In the genomic region with DNA sequence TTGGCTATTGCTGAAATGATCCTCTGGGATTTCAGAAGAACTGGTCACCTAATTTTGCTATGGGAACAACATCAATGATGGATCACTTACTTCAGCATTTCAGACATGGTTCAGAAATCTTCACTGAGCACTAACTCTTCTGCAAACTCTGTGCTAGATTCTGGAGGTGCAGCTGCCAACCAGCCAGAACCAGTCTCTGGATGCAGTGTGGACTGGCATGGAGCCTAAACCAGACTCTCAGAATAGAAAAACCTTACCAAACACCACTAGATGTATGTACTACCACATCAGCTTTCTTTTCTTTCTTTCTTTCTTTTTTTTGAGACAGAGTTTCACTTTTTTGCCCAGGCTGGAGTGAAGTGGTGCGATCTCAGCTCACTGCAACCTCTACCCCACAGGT, we compare ENCODE assay signal across 27 cellular contexts. TPM values are rescaled to one million over a fixed set of nuclear protein-coding genes. Genes with fewer than 3 reads are reported as not detected.
DNase-seq lines count a peak whose midpoint lies in the region; ATAC-seq and TF ChIP-seq lines count a peak whose summit lies in the region.
"Had no signal": no experiment of that assay in that cellular context is flagged by ENCODE, and none has a peak within 500 bp of the region (broad histone marks: within the 10 kb centered on the region; RNA-seq: fewer than 3 reads in every experiment).

No MANE protein-coding gene starts in this region.

- H3K36me3 ChIP-seq in WERI-Rb-1 = no peaks in the 10 kb centered on the region

- no peak for TF ChIP-seq POLR2A in erythroblast (IDR thresholded peaks at IDR 0.05; ENCODE audit: low read length)

- DNase-seq in DMS53 (lab: John Stamatoyannopoulos, UW) (peak; percentile 48), DMS53 treated with DMSO at 0.1 percent for 48 hours (lab: John Stamatoyannopoulos, UW; ENCODE audit: unreplicated experiment) (no peak), HL-60 (ENCODE audit: low read depth in 1 of 2, low spot score in 1 of 2) (no peak), fibroblast of peridontal ligament (ENCODE audit: extremely low read depth) (peak; percentile 48), posterior vena cava (ENCODE audit: low spot score) (peak; percentile 30), erythroblast (lab: John Stamatoyannopoulos, UW) (no peak), WERI-Rb-1 (no peak)
- DNase-seq: CD8-positive, alpha-beta memory T cell; DMS 273 treated with DMSO at 0.1 percent for 48 hours; Karpas-422; MV-4-11; NCI-H1105; NCI-H1436 treated with DMSO at 0.1 percent for 48 hours; NCI-H187 treated with DMSO at 0.1 percent for 48 hours; NCI-H446 treated with DMSO at 0.1 percent for 48 hours; PC-9; SHP77; T-helper 1 cell had no signal

- peak overlapping the region; percentile 54 for H3K27ac ChIP-seq in HL-60 (replicated peaks)
- no peak overlapping the region for H3K27ac ChIP-seq in WERI-Rb-1
- H3K27ac ChIP-seq: 22Rv1, PC-9 had no signal

- H3K27me3 ChIP-seq in HL-60 (ENCODE audit: insufficient read depth, poor library complexity, severe bottlenecking) (peaks cover 3% of the 10 kb centered on the region), WERI-Rb-1 (ENCODE audit: insufficient read depth, low read depth, severe bottlenecking) (no peaks in the 10 kb centered on the region)

- TF ChIP-seq CTCF in HL-60 (IDR thresholded peaks at IDR 0.05; ENCODE audit: insufficient read depth, low read length) (no peak), WERI-Rb-1 (IDR thresholded peaks at IDR 0.05; ENCODE audit: low read depth, low read length) (no peak)

- no peak for ATAC-seq in HG02981 (IDR thresholded peaks at IDR 0.05; ENCODE audit: unreplicated experiment)
- ATAC-seq: HCT116 had no signal

- intact Hi-C loops in posterior vena cava (cut with DNase I) = no loop called here

- no peak overlapping the region for H3K4me3 ChIP-seq in HL-60 (replicated peaks; ENCODE audit: insufficient read depth, low read length)
- H3K4me3 ChIP-seq in WERI-Rb-1 (ENCODE audit: low read depth, low read length) = no peak overlapping the region
- H3K4me3 ChIP-seq: PC-9 had no signal

- no peaks in the 10 kb centered on the region for H3K9me3 ChIP-seq in WERI-Rb-1 (ENCODE audit: severe bottlenecking)

RNA-seq across cellular contexts. Expression of gene DNMBP, which starts 31.9 kb away (rescaled TPM):
- total RNA-seq in posterior vena cava = 10 to 100 TPM; 13.1 to 15.5 TPM

RNA-seq across cellular contexts. Expression of gene CPN1, which starts 40.0 kb away (rescaled TPM):
- not detected for total RNA-seq in posterior vena cava
- total RNA-seq: B cell; CD8-positive, alpha-beta memory T cell; Daoy; G401; H4; HT-29; PC-9; RPMI7951 had no signal

Comparison
In these comparisons a context has a peak if more than half of its experiments do, and no peak if none do; other contexts are left out.
1. DNase-seq: peak in DMS53 (single experiment), fibroblast of peridontal ligament (single experiment) and posterior vena cava (single experiment); none in DMS53 treated with DMSO at 0.1 percent for 48 hours (single experiment), HL-60 (0 of 2), erythroblast (0 of 2) and WERI-Rb-1 (single experiment).